Comparison of ENCODE assay signal across 10 cellular contexts in the genomic region with DNA sequence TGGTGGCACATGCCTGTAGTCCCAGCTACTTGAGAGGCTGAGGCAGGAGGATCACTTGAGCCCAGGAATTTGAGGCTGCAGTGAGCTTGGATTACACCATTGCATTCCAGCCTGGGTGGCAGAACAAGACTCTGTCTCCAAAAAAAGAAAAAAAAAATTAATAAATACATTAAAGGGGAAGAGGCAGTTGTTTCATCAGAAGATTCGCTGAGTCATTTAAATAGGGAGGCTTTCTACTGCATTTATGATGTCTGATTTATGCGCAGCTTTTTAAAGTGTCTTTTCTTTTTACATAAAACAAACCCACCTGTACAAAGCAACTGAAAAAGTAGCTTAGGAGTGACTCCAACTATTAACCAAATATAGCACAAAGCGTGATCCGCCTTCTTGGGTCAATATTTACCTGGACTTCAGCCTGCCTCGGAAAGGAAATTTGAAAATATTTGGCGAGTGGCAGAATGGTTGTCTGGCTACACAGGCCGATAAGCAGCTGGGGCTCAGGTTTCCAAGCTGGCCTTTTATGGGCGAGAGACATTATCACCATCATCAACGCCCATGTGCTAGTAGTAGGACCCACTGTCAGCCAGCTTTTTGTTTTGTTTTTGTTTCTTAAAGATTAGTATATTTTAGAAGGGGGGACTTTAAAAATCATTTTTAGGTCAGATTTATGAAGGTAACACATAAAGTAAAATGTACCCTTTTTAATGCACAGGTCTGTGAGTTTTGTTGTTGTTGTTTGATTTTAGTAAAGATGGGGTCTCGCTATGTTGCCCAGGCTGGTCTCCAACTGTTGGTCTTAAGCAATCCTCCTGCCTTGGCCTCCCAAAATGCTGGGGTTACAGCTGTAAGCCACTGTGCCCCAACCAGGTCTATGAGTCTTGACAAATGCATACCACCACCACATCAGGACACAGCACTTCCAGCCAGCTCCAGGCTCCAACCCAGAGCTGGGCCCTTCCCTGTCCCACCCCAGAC. TPM values are rescaled to one million over a fixed set of nuclear protein-coding genes. Genes with fewer than 3 reads are reported as not detected.
DNase-seq lines count a peak whose midpoint lies in the region; ATAC-seq and TF ChIP-seq lines count a peak whose summit lies in the region.
"Had no signal": no experiment of that assay in that cellular context is flagged by ENCODE, and none has a peak within 500 bp of the region (broad histone marks: within the 10 kb centered on the region; RNA-seq: fewer than 3 reads in every experiment).

No MANE protein-coding gene starts in this region.

- no peaks in the 10 kb centered on the region for H3K9me3 ChIP-seq in tibial artery
- H3K9me3 ChIP-seq in MG63, result no peaks in the 10 kb centered on the region

- no peak for TF ChIP-seq CTCF in tibial artery (IDR thresholded peaks at IDR 0.05)

- H3K4me3 ChIP-seq in tibial artery (no peak overlapping the region), MG63 (no peak overlapping the region)

- no peak for ATAC-seq in GM19328 (IDR thresholded peaks at IDR 0.05; ENCODE audit: unreplicated experiment)
- no peak for ATAC-seq in GM18520 (IDR thresholded peaks at IDR 0.05; ENCODE audit: unreplicated experiment)

- H3K27me3 ChIP-seq in tibial artery (no peaks in the 10 kb centered on the region), MG63 (no peaks in the 10 kb centered on the region)

- intact Hi-C loops in tibial artery (cut with DNase I; ENCODE audit: low total_unique reads), result no loop called here

- H3K4me1 ChIP-seq in tibial artery, result peaks cover 0 to 61% (median 32%) of the 10 kb centered on the region in 4 donors

- DNase-seq in NCI-H82 (lab: John Stamatoyannopoulos, UW) (peak; percentile 41), NCI-H82 treated with DMSO at 0.1 percent for 48 hours (lab: John Stamatoyannopoulos, UW; ENCODE audit: unreplicated experiment) (no peak), NCI-H69 (lab: John Stamatoyannopoulos, UW) (peak; percentile 93), fibroblast of gingiva (ENCODE audit: low read depth) (peak; percentile 29), tibial artery (no peak), MG63 (no peak)
- DNase-seq: cortex of kidney, SW 1271 had no signal

- peak overlapping the region; percentile 3 to 55 for H3K27ac ChIP-seq in tibial artery

- H3K36me3 ChIP-seq in tibial artery (no peaks in the 10 kb centered on the region), MG63 (no peaks in the 10 kb centered on the region)

RNA-seq across cellular contexts. Expression of a gene that starts 42.5 kb away (rescaled TPM):
- total RNA-seq in MG63 (2014; rRNA removed; shearing (Covaris generic); ENCODE audit: low replicate concordance), result 0.67 and 5.6 TPM in 2 replicates

RNA-seq across cellular contexts. Expression of a gene that starts 52.8 kb away (rescaled TPM):
- 39.9 and 53.5 TPM in 2 replicates for total RNA-seq in MG63 (2014; rRNA removed; shearing (Covaris generic); ENCODE audit: low replicate concordance)

Comparison
In these comparisons a context has a peak if more than half of its experiments do, and no peak if none do; other contexts are left out.
1. DNase-seq: peak in NCI-H82 (single experiment), NCI-H69 (single experiment) and fibroblast of gingiva (single experiment); none in NCI-H82 treated with DMSO at 0.1 percent for 48 hours (single experiment), tibial artery (0 of 2) and MG63 (single experiment).